ENCODE assay signal across 8 cellular contexts in genomic region chr4:1167244-1167949, GRCh38. TPM values are rescaled to one million over a fixed set of nuclear protein-coding genes. Genes with fewer than 3 reads are reported as not detected.
DNase-seq lines count a peak whose midpoint lies in the region; ATAC-seq and TF ChIP-seq lines count a peak whose summit lies in the region.

No MANE protein-coding gene starts in this region.

- peak; percentile 56 for TF ChIP-seq POLR2A in GM19099 (IDR thresholded peaks at IDR 0.05; ENCODE audit: extremely low read depth, insufficient read length, low read depth)

- peak; percentile 84 for ATAC-seq in HG03432 (IDR thresholded peaks at IDR 0.05; ENCODE audit: unreplicated experiment)

- DNase-seq in AG20443 (ENCODE audit: low spot score) = peak; percentile 89
- DNase-seq in NCI-H69 (lab: John Stamatoyannopoulos, UW) = peak; percentile 91
- DNase-seq in activated CD4-positive, alpha-beta T cell treated with anti-CD3 and anti-CD28 coated beads, Interleukin-2, amount 50 U/mL, for 24 hours (ENCODE audit: low read depth in 1 of 2, low spot score in 1 of 2) = peak; percentile 64 to 88
- DNase-seq in ecto neural progenitor cell (ENCODE audit: low spot score) = peak; percentile 87
- peak; percentile 76 to 79 for DNase-seq in lung microvascular endothelial cell (ENCODE audit: low read depth in 2 of 2)
- peak; percentile 76 to 80 (median 77) for DNase-seq in stimulated activated CD4-positive, alpha-beta T cell treated with anti-CD3 and anti-CD28 coated beads, TNF-alpha, amount 100 ng/mL, for 4 hours (ENCODE audit: low read depth in 3 of 3)

RNA-seq across cellular contexts. Expression of gene SPON2, which starts 5.0 kb away (rescaled TPM):
- total RNA-seq in lung microvascular endothelial cell = 0.40 and 0.65 TPM in 2 replicates

RNA-seq across cellular contexts. Expression of gene RNF212, which starts 54.0 kb away (rescaled TPM):
- 0.22 and 0.79 TPM in 2 replicates for total RNA-seq in lung microvascular endothelial cell

Comparison
In these comparisons a context has a peak if more than half of its experiments do, and no peak if none do; other contexts are left out.
1. Peak in every context shown above with its lines: DNase-seq and ATAC-seq.